In the genomic region with DNA sequence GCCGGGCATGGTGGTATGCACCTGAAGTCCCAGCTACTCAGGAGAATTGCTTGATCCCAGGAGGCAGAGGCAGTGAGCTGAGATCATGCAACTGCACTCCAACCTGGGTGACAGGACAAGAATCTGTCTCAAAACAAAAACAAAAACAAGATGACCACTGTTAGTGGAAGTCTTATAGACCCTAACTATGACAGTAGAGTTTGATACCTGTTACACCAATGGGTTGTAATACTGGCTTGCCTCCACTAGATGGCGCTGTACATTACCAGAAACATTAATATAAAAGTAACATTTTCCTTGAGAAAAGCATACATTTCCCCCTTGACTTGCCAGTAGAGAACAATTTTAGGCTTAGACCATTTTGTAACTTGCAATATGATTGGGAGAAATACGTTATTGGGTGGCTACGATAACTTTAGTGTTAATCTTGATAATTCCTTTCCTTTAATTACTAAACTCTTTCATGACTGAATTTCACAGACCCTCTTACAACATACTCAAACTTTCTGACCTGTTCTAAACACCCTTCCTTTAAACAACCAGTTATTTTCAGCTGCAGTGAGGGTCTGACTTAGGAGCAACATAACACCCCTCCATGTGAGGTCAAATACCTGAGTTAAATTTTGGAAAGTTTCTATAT, we compare ENCODE assay signal across 8 cellular contexts. TPM values are rescaled to one million over a fixed set of nuclear protein-coding genes. Genes with fewer than 3 reads are reported as not detected.
DNase-seq lines count a peak whose midpoint lies in the region; ATAC-seq, FAIRE-seq and TF ChIP-seq lines count a peak whose summit lies in the region.

No MANE protein-coding gene starts in this region.

- DNase-seq in D341Med (ENCODE audit: low spot score) (peak; percentile 44), RWPE2 (ENCODE audit: low spot score) (no peak), astrocyte of the cerebellum (ENCODE audit: low read depth) (peak; percentile 16), left lung (no peak), H54 (ENCODE audit: insufficient read length, low spot score) (no peak), cortex of kidney (lab: John Stamatoyannopoulos, UW) (no peak)
- peak; percentile 9 to 21 for DNase-seq in stimulated activated CD8-positive, alpha-beta memory T cell treated with anti-CD3 and anti-CD28 coated beads, Interleukin-2, amount 100 ng/mL, for 48 hours (ENCODE audit: low read depth in 2 of 2)

- H3K4me3 ChIP-seq in RWPE2 (ENCODE audit: severe bottlenecking): no peak overlapping the region
- no peak overlapping the region for H3K4me3 ChIP-seq in astrocyte of the cerebellum (ENCODE audit: low read depth, low read length)
- no peak overlapping the region for H3K4me3 ChIP-seq in left lung

- ATAC-seq in HG02798 (IDR thresholded peaks at IDR 0.05; ENCODE audit: poor library complexity, unreplicated experiment): peak; percentile 46
- no peak for ATAC-seq in RWPE2 (ENCODE audit: low read depth)
- peak; percentile 77 for ATAC-seq in left lung

- H3K27ac ChIP-seq in RWPE2 (ENCODE audit: poor library complexity, severe bottlenecking) (no peak overlapping the region), left lung (no peak overlapping the region)

- peak; percentile 86 for TF ChIP-seq CTCF in RWPE2 (IDR thresholded peaks at IDR 0.05; ENCODE audit: poor library complexity, severe bottlenecking)
- TF ChIP-seq CTCF in astrocyte of the cerebellum (IDR thresholded peaks at IDR 0.05; ENCODE audit: low read depth, low read length, missing control alignments): peak; percentile 70
- TF ChIP-seq CTCF in left lung (IDR thresholded peaks at IDR 0.05): peak; percentile 84 to 93

- no peaks in the 10 kb centered on the region for H3K36me3 ChIP-seq in RWPE2 (ENCODE audit: low read depth)
- no peaks in the 10 kb centered on the region for H3K36me3 ChIP-seq in left lung

- no peaks in the 10 kb centered on the region for H3K9me3 ChIP-seq in RWPE2 (ENCODE audit: severe bottlenecking)
- peaks cover 0 to 3% of the 10 kb centered on the region in 2 donors for H3K9me3 ChIP-seq in left lung

- H3K4me1 ChIP-seq in RWPE2 (ENCODE audit: insufficient read depth, poor library complexity, severe bottlenecking) (no peaks in the 10 kb centered on the region), left lung (no peaks in the 10 kb centered on the region)

- FAIRE-seq in H54 (lab: Jason Lieb, UNC): no peak

- in situ Hi-C loops in astrocyte of the cerebellum (cut with HindIII; ENCODE audit: low sequenced_read_pairs): no loop called here

- H3K27me3 ChIP-seq in RWPE2 (ENCODE audit: insufficient read depth, poor library complexity, severe bottlenecking) (no peaks in the 10 kb centered on the region), left lung (no peaks in the 10 kb centered on the region)

- TF ChIP-seq POLR2A in H54 (IDR thresholded peaks at IDR 0.05; ENCODE audit: low read depth, low read length): no peak

- intact Hi-C loops in left lung (cut with DNase I): loop anchor here in 1 of 2 donors (10.0 kb wide), 1 partner anchor 56 kb away; the partner anchor contains the start of gene B4GALT6

RNA-seq across cellular contexts. Expression of gene SLC25A52, which starts 19.5 kb away (rescaled TPM):
- not detected for total RNA-seq in left lung

RNA-seq across cellular contexts. Expression of gene B4GALT6, which starts 56.8 kb away (rescaled TPM):
- 1 to 10 TPM; 4.6 to 5.7 TPM for total RNA-seq in left lung

Comparison
In these comparisons a context has a peak if more than half of its experiments do, and no peak if none do; other contexts are left out.
1. DNase-seq: peak in D341Med (single experiment), astrocyte of the cerebellum (single experiment) and stimulated activated CD8-positive, alpha-beta memory T cell treated with anti-CD3 and anti-CD28 coated beads, Interleukin-2, amount 100 ng/mL, for 48 hours (2 of 2); none in RWPE2 (single experiment), left lung (0 of 2), H54 (single experiment) and cortex of kidney (single experiment).
2. Peak in every context shown above with its lines, with median percentiles within 50 percentile points of each other: CTCF ChIP-seq.